Comparison of ENCODE assay signal across 8 cellular contexts in the genomic region with DNA sequence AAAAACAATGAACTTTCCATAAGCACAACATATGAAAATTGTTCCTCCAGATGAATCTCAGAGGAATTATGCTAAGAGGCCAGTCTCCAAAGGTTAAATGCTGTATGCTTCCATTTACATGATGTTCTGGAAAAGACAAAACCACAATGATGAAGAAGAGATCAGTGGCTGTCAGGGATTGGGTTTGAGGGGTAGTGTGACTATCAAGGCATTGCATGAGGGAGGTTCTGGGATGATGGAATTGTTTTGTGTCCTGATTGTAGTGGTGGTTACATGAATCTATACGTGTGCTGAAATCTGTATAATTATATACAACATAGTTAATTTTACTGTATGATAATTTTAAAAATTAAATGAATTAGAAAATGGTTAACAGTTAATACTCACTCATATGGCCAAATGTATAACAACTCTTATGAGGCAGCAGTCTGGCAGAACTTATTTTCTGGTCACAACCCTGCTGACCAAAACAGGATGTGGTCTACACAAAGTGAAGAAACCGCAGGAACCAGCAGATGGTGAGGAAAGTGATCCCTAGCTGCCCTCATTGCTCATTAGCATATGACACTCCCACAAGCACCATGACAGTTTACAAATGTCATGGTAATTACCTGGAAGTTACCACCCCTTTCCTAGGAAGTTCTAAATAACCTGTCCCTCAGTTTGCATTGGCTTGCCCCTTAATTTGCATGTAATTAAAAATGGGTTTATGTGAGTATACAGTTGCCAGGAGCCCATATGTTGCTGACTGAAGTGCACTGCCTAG. TPM values are rescaled to one million over a fixed set of nuclear protein-coding genes. Genes with fewer than 3 reads are reported as not detected.
A peak's percentile ranks its signal among the peaks of the same experiment; 100 is the strongest.
DNase-seq lines count a peak whose midpoint lies in the region; ATAC-seq and TF ChIP-seq lines count a peak whose summit lies in the region.

No MANE protein-coding gene starts in this region.

- H3F3A ChIP-seq in OCI-LY1 (ENCODE audit: insufficient read depth, low read length): no peaks in the 10 kb centered on the region

- H3K9ac ChIP-seq in BLaER1 treated with 17β-estradiol and CSF1 and Interleukin-3, amounts not matched to agents 10 nM and 100 nM: peak overlapping the region in 1 of 11 experiments; percentile 51; a peak in 1 of 22 replicates
- H3K9ac ChIP-seq in OCI-LY1 (ENCODE audit: low read length): no peak overlapping the region

- H3K36me3 ChIP-seq in BLaER1 treated with 17β-estradiol and CSF1 and Interleukin-3, amounts not matched to agents 10 nM and 100 nM: peaks cover 0 to 8% (median 1%) of the 10 kb centered on the region in 11 experiments; a peak in 8 of 22 replicates
- H3K36me3 ChIP-seq in OCI-LY1 (ENCODE audit: insufficient read depth, low read length) (peaks cover 4% of the 10 kb centered on the region), testis (ENCODE audit: low read depth, missing control alignments) (no peaks in the 10 kb centered on the region)

- peaks cover 37 to 56% (median 45%) of the 10 kb centered on the region in 10 experiments for H3K4me1 ChIP-seq in BLaER1 treated with 17β-estradiol and CSF1 and Interleukin-3, amounts not matched to agents 10 nM and 100 nM
- H3K4me1 ChIP-seq in OCI-LY1 (ENCODE audit: insufficient read depth, low read length, severe bottlenecking) (peaks cover 16% of the 10 kb centered on the region), testis (no peaks in the 10 kb centered on the region)

- peaks cover 11% of the 10 kb centered on the region for H3K36me3 Mint-ChIP-seq in activated T-helper 1 cell treated with anti-CD3 and anti-CD28 coated beads, Interleukin-12 subunit alpha, Interleukin-12 subunit beta, Interleukin-2, Interleukin-4 antibody, amounts not matched to agents 30 ng/mL and 10 ng/mL and 1 ng/mL, durations not matched to agents 14 hours and 24 hours and 36 hours (ENCODE audit: low read depth)

- peak overlapping the region; percentile 73 for H3K27ac Mint-ChIP-seq in activated T-helper 1 cell treated with anti-CD3 and anti-CD28 coated beads, Interleukin-12 subunit alpha, Interleukin-12 subunit beta, Interleukin-2, Interleukin-4 antibody, amounts not matched to agents 30 ng/mL and 10 ng/mL and 1 ng/mL, durations not matched to agents 14 hours and 24 hours and 36 hours
- peak overlapping the region in 1 of 2 donors; percentile 50 for H3K27ac Mint-ChIP-seq in stimulated activated naive CD8-positive, alpha-beta T cell treated with anti-CD3 and anti-CD28 coated beads, Interleukin-15, amount 100 ng/mL, for 72 hours

- ATAC-seq in GM18909 (IDR thresholded peaks at IDR 0.05; ENCODE audit: poor library complexity, unreplicated experiment) (peak; percentile 88), HG03103 (IDR thresholded peaks at IDR 0.05; ENCODE audit: low read depth, unreplicated experiment) (peak; percentile 87)
- peak; percentile 97 for ATAC-seq in stimulated activated naive CD8-positive, alpha-beta T cell treated with anti-CD3 and anti-CD28 coated beads, Interleukin-15, amount 100 ng/mL, for 72 hours

- TF ChIP-seq POLR2A in testis (IDR thresholded peaks at IDR 0.05): no peak

- peak overlapping the region; percentile 37 for H3K4me3 Mint-ChIP-seq in activated T-helper 1 cell treated with anti-CD3 and anti-CD28 coated beads, Interleukin-12 subunit alpha, Interleukin-12 subunit beta, Interleukin-2, Interleukin-4 antibody, amounts not matched to agents 30 ng/mL and 10 ng/mL and 1 ng/mL, durations not matched to agents 14 hours and 24 hours and 36 hours
- peak overlapping the region; percentile 4 to 6 for H3K4me3 Mint-ChIP-seq in stimulated activated naive CD8-positive, alpha-beta T cell treated with anti-CD3 and anti-CD28 coated beads, Interleukin-15, amount 100 ng/mL, for 72 hours

- no peaks in the 10 kb centered on the region for H3K9me2 ChIP-seq in OCI-LY1 (ENCODE audit: low read depth, low read length)

- H3K4me3 ChIP-seq in BLaER1 treated with 17β-estradiol and CSF1 and Interleukin-3, amounts not matched to agents 10 nM and 100 nM: no peak overlapping the region
- H3K4me3 ChIP-seq in OCI-LY1 (ENCODE audit: low read depth, low read length, poor library complexity, severe bottlenecking) (peak overlapping the region; percentile 7), testis (no peak overlapping the region)

- intact Hi-C loops in activated T-helper 1 cell treated with anti-CD3 and anti-CD28 coated beads, Interleukin-12 subunit alpha, Interleukin-12 subunit beta, Interleukin-2, Interleukin-4 antibody, amounts not matched to agents 30 ng/mL and 10 ng/mL and 1 ng/mL, durations not matched to agents 14 hours and 24 hours and 36 hours (cut with micrococcal nuclease): loop anchor here (1.0 to 5.0 kb wide), 4 partner anchors 33 to 317 kb away; a partner anchor contains a TSS
- intact Hi-C loops in testis (cut with DNase I; ENCODE audit: low total_unique reads): loop anchor here (10.0 kb wide), 1 partner anchor 120 kb away; no protein-coding TSS in a partner anchor

- no peak overlapping the region for H2AFZ ChIP-seq in OCI-LY1 (ENCODE audit: low read length)

- H3K4me1 Mint-ChIP-seq in activated T-helper 1 cell treated with anti-CD3 and anti-CD28 coated beads, Interleukin-12 subunit alpha, Interleukin-12 subunit beta, Interleukin-2, Interleukin-4 antibody, amounts not matched to agents 30 ng/mL and 10 ng/mL and 1 ng/mL, durations not matched to agents 14 hours and 24 hours and 36 hours (ENCODE audit: low read depth): peaks cover 48% of the 10 kb centered on the region
- peaks cover 36% of the 10 kb centered on the region for H3K4me1 Mint-ChIP-seq in stimulated activated naive CD8-positive, alpha-beta T cell treated with anti-CD3 and anti-CD28 coated beads, Interleukin-15, amount 100 ng/mL, for 72 hours

- DNase-seq in activated T-helper 1 cell treated with anti-CD3 and anti-CD28 coated beads, Interleukin-12 subunit alpha, Interleukin-12 subunit beta, Interleukin-2, Interleukin-4 antibody, amounts not matched to agents 30 ng/mL and 10 ng/mL and 1 ng/mL, durations not matched to agents 14 hours and 24 hours and 36 hours (ENCODE audit: low spot score): peak; percentile 77
- DNase-seq in iris pigment epithelial cell (ENCODE audit: low read depth) (peak; percentile 96), testis (no peak)
- DNase-seq in stimulated activated naive CD8-positive, alpha-beta T cell treated with anti-CD3 and anti-CD28 coated beads, Interleukin-15, amount 100 ng/mL, for 72 hours: peak; percentile 71 to 85

- H3K79me2 ChIP-seq in OCI-LY1 (ENCODE audit: insufficient read depth, low read length): no peaks in the 10 kb centered on the region

- H3K27ac ChIP-seq in BLaER1 treated with 17β-estradiol and CSF1 and Interleukin-3, amounts not matched to agents 10 nM and 100 nM: peak overlapping the region in 9 of 11 experiments; percentile 2 to 67 (median 41); a peak in 12 of 22 replicates
- H3K27ac ChIP-seq in OCI-LY1 (ENCODE audit: low read depth, low read length, poor library complexity, severe bottlenecking) (peak overlapping the region; percentile 82), testis (no peak overlapping the region)

- peaks cover 3% of the 10 kb centered on the region for H3K9me3 Mint-ChIP-seq in activated T-helper 1 cell treated with anti-CD3 and anti-CD28 coated beads, Interleukin-12 subunit alpha, Interleukin-12 subunit beta, Interleukin-2, Interleukin-4 antibody, amounts not matched to agents 30 ng/mL and 10 ng/mL and 1 ng/mL, durations not matched to agents 14 hours and 24 hours and 36 hours
- H3K9me3 Mint-ChIP-seq in stimulated activated naive CD8-positive, alpha-beta T cell treated with anti-CD3 and anti-CD28 coated beads, Interleukin-15, amount 100 ng/mL, for 72 hours: no peaks in the 10 kb centered on the region

- TF ChIP-seq CTCF in OCI-LY1 (IDR thresholded peaks at IDR 0.05; ENCODE audit: low read length) (no peak), testis (IDR thresholded peaks at IDR 0.05) (no peak)

- H3K9me3 ChIP-seq in BLaER1 treated with 17β-estradiol and CSF1 and Interleukin-3, amounts not matched to agents 10 nM and 100 nM (replicated peaks in 1 of 11): peaks cover 0 to 11% (median 9%) of the 10 kb centered on the region in 11 experiments; a peak in 12 of 22 replicates
- H3K9me3 ChIP-seq in OCI-LY1 (ENCODE audit: low read length) (peaks cover 3% of the 10 kb centered on the region; the same call in 1 of the 2 replicates), testis (no peaks in the 10 kb centered on the region)

- 73 to 82% methylated on average over 2 of the region's 2 CpGs for WGBS in testis, 2 donors

- peaks cover 6 to 38% (median 21%) of the 10 kb centered on the region in 11 experiments; a peak in 16 of 22 replicates for H4K20me1 ChIP-seq in BLaER1 treated with 17β-estradiol and CSF1 and Interleukin-3, amounts not matched to agents 10 nM and 100 nM
- H4K20me1 ChIP-seq in OCI-LY1 (ENCODE audit: insufficient read depth, low read length): no peaks in the 10 kb centered on the region

- peak overlapping the region; percentile 64 to 89 (median 82) for H3K4me2 ChIP-seq in BLaER1 treated with 17β-estradiol and CSF1 and Interleukin-3, amounts not matched to agents 10 nM and 100 nM
- peak overlapping the region; percentile 14; the same call in 1 of the 2 replicates for H3K4me2 ChIP-seq in OCI-LY1 (ENCODE audit: low read length)

- peaks cover 0 to 42% (median 0%) of the 10 kb centered on the region in 11 experiments; a peak in 6 of 22 replicates for H3K27me3 ChIP-seq in BLaER1 treated with 17β-estradiol and CSF1 and Interleukin-3, amounts not matched to agents 10 nM and 100 nM
- H3K27me3 ChIP-seq in OCI-LY1 (ENCODE audit: insufficient read depth, low read length): no peaks in the 10 kb centered on the region
- no peaks in the 10 kb centered on the region for H3K27me3 ChIP-seq in testis

- peaks cover 34% of the 10 kb centered on the region for H3K27me3 Mint-ChIP-seq in activated T-helper 1 cell treated with anti-CD3 and anti-CD28 coated beads, Interleukin-12 subunit alpha, Interleukin-12 subunit beta, Interleukin-2, Interleukin-4 antibody, amounts not matched to agents 30 ng/mL and 10 ng/mL and 1 ng/mL, durations not matched to agents 14 hours and 24 hours and 36 hours (ENCODE audit: insufficient read depth)
- peaks cover 12% of the 10 kb centered on the region for H3K27me3 Mint-ChIP-seq in stimulated activated naive CD8-positive, alpha-beta T cell treated with anti-CD3 and anti-CD28 coated beads, Interleukin-15, amount 100 ng/mL, for 72 hours

RNA-seq across cellular contexts. Expression of a gene that starts 31.9 kb away (rescaled TPM):
- 108 and 111 TPM in 2 replicates for total RNA-seq in activated T-helper 1 cell treated with anti-CD3 and anti-CD28 coated beads, Interleukin-12 subunit alpha, Interleukin-12 subunit beta, Interleukin-2, Interleukin-4 antibody, amounts not matched to agents 30 ng/mL and 10 ng/mL and 1 ng/mL, durations not matched to agents 14 hours and 24 hours and 36 hours
- total RNA-seq in testis: 10 to 100 TPM; 61.8 to 63.9 TPM
- 107 TPM for polyA plus RNA-seq in testis (ENCODE audit: insufficient read depth, low read depth, low replicate concordance)

RNA-seq across cellular contexts. Expression of a gene that starts 41.9 kb away (rescaled TPM):
- total RNA-seq in activated T-helper 1 cell treated with anti-CD3 and anti-CD28 coated beads, Interleukin-12 subunit alpha, Interleukin-12 subunit beta, Interleukin-2, Interleukin-4 antibody, amounts not matched to agents 30 ng/mL and 10 ng/mL and 1 ng/mL, durations not matched to agents 14 hours and 24 hours and 36 hours: 295 and 297 TPM in 2 replicates
- total RNA-seq in testis: 100 to 1,000 TPM in 1 of 2 donors, 10 to 100 TPM in 1; 90.9 to 122 TPM
- polyA plus RNA-seq in testis (ENCODE audit: insufficient read depth, low read depth, low replicate concordance): 182 TPM

RNA-seq across cellular contexts. Expression of a gene that starts 56.5 kb away (rescaled TPM):
- not detected in 2 replicates for total RNA-seq in activated T-helper 1 cell treated with anti-CD3 and anti-CD28 coated beads, Interleukin-12 subunit alpha, Interleukin-12 subunit beta, Interleukin-2, Interleukin-4 antibody, amounts not matched to agents 30 ng/mL and 10 ng/mL and 1 ng/mL, durations not matched to agents 14 hours and 24 hours and 36 hours
- total RNA-seq in testis: 1 to 10 TPM in 1 of 2 donors, under 1 TPM in 1; 0.63 to 3.3 TPM
- polyA plus RNA-seq in testis (ENCODE audit: insufficient read depth, low read depth, low replicate concordance): 1.5 TPM

Comparison
In these comparisons a context has a peak if more than half of its experiments do, and no peak if none do; other contexts are left out.
1. H3K27ac ChIP-seq: peak in BLaER1 treated with 17β-estradiol and CSF1 and Interleukin-3, amounts not matched to agents 10 nM and 100 nM (9 of 11) and OCI-LY1 (single experiment); none in testis (0 of 2).
2. Peak in every context shown above with its lines, with median percentiles within 50 percentile points of each other: ATAC-seq.